8 cellular contexts compared by ENCODE assay signal in the genomic region with DNA sequence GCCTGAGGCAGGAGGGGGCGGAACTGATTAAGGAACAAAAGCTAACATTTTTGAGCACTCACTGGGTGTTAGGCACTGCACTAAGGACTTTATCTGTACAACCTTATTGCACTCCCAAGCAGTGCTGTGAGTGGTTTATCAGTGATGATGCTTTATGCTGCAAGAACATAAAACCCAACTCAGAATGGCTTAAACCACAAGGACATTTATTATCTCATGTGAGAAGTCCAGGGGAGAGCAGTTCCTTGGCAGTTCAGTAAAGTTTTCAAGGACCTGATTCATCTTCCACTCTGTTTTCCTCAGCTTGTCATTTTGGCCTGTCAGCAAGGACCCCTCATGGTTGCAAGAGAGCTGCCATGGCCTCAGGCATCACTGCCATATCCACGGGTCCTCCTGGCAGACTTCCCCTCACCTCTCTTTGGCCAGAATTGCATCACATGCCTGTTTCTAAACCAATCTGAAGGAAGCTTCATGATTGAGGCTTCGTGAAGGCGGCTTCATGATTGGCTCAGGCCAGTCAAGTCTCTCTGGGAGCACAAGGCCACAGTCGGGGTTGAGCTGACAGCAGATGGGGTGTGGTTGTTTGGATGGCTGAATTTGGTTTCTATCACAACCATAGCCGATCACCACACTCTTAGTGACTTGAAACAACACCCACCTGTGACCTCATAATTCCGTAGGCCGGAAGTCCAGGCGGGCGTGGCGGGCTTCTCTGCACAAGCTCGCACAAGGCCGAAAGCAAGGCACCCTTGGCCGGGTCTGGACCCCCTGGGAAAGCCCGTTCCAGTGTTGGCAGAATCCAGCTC. TPM values are rescaled to one million over a fixed set of nuclear protein-coding genes. Genes with fewer than 3 reads are reported as not detected.
DNase-seq lines count a peak whose midpoint lies in the region; ATAC-seq lines count a peak whose summit lies in the region.

No MANE protein-coding gene starts in this region.

- H3K36me3 Mint-ChIP-seq in naive thymus-derived CD8-positive, alpha-beta T cell, result no peaks in the 10 kb centered on the region

- peak overlapping the region; percentile 82 for H3K27ac ChIP-seq in adipose tissue (ENCODE audit: low read depth, low read length)

- peak; percentile 60 for ATAC-seq in GM18517 (IDR thresholded peaks at IDR 0.05; ENCODE audit: unreplicated experiment)
- ATAC-seq in HG03342 (IDR thresholded peaks at IDR 0.05; ENCODE audit: unreplicated experiment), result peak; percentile 76
- ATAC-seq in naive thymus-derived CD8-positive, alpha-beta T cell, result peak in 1 of 2 donors; percentile 3

- DNase-seq in naive thymus-derived CD8-positive, alpha-beta T cell, result peak in 1 of 10 donors; percentile 67
- DNase-seq in GF-D8 (lab: John Stamatoyannopoulos, UW) (no peak), HuH-7 (ENCODE audit: low spot score) (no peak), 8988T (no peak), NCI-H1105 (lab: John Stamatoyannopoulos, UW) (no peak)

- peak overlapping the region in 9 of 10 donors; percentile 8 to 88 (median 71) for H3K4me3 Mint-ChIP-seq in naive thymus-derived CD8-positive, alpha-beta T cell

- H3K27ac Mint-ChIP-seq in naive thymus-derived CD8-positive, alpha-beta T cell, result peak overlapping the region; percentile 77 to 100 (median 96)

- POLR2A ChIA-PET in naive thymus-derived CD8-positive, alpha-beta T cell (lab: Charles Lee), result interaction anchor here (0.6 to 7.9 kb wide), 19 partner anchors 9 to 299 kb away, joined by 3 to 257 read pairs (median 6); a partner anchor contains a TSS

- H3K9me3 Mint-ChIP-seq in naive thymus-derived CD8-positive, alpha-beta T cell, result no peaks in the 10 kb centered on the region

- no peaks in the 10 kb centered on the region for H3K27me3 Mint-ChIP-seq in naive thymus-derived CD8-positive, alpha-beta T cell

- peaks cover 28 to 57% (median 50%) of the 10 kb centered on the region in 4 donors for H3K4me1 Mint-ChIP-seq in naive thymus-derived CD8-positive, alpha-beta T cell

- 63 to 75% (median 72%) methylated on average over 15 of the region's 15 CpGs for WGBS in adipose tissue, 3 donors

RNA-seq across cellular contexts. Expression of a gene that starts 15.8 kb away (rescaled TPM):
- 1 to 10 TPM in 2 of 3 donors, under 1 TPM in 1; 0.92 to 4.5 (median 1.3) TPM for polyA plus RNA-seq in adipose tissue
- under 1 TPM; 0.52 to 0.69 TPM for total RNA-seq in naive thymus-derived CD8-positive, alpha-beta T cell
- polyA plus RNA-seq in naive thymus-derived CD8-positive, alpha-beta T cell, result under 1 TPM; 0.21 to 0.47 (median 0.32) TPM

RNA-seq across cellular contexts. Expression of a gene that starts 23.1 kb away (rescaled TPM):
- 1 to 10 TPM in 1 of 3 donors, under 1 TPM in 2; 0.16 to 1.9 (median 0.21) TPM for polyA plus RNA-seq in adipose tissue
- total RNA-seq in naive thymus-derived CD8-positive, alpha-beta T cell, result 1 to 10 TPM; 1.7 to 2.0 TPM
- polyA plus RNA-seq in naive thymus-derived CD8-positive, alpha-beta T cell, result under 1 TPM; 0.18 to 0.23 (median 0.20) TPM

RNA-seq across cellular contexts. Expression of a gene that starts 43.7 kb away (rescaled TPM):
- polyA plus RNA-seq in adipose tissue, result under 1 TPM in 1 of 3 donors, not detected in 2; 0.13 TPM
- not detected for total RNA-seq in naive thymus-derived CD8-positive, alpha-beta T cell
- polyA plus RNA-seq in naive thymus-derived CD8-positive, alpha-beta T cell, result not detected
